Comparison of ENCODE assay signal across 8 cellular contexts in genomic region chr3:153162513-153163348, GRCh38. TPM values are rescaled to one million over a fixed set of nuclear protein-coding genes. Genes with fewer than 3 reads are reported as not detected.
DNase-seq lines count a peak whose midpoint lies in the region; ATAC-seq and TF ChIP-seq lines count a peak whose summit lies in the region.

No MANE protein-coding gene starts in this region.

- DNase-seq in HT1080 (ENCODE audit: low read depth): peak; percentile 52
- DNase-seq in activated B cell treated with CpG ODN at 0.5 μM for 24 hours: peak; percentile 44
- DNase-seq in cardiac fibroblast (ENCODE audit: low read depth in 2 of 2): peak; percentile 46 to 53
- peak; percentile 7 to 41 for DNase-seq in stimulated activated CD4-positive, alpha-beta T cell treated with anti-CD3 and anti-CD28 coated beads, Interleukin-1b, Interleukin-23, amount 100 ng/mL, for 4 hours (ENCODE audit: low read depth in 2 of 2)
- no peak for DNase-seq in OCI-M2 (lab: John Stamatoyannopoulos, UW; ENCODE audit: unreplicated experiment)

- H3K27me3 Mint-ChIP-seq in activated B cell treated with CpG ODN at 0.5 μM for 24 hours: no peaks in the 10 kb centered on the region

- no peaks in the 10 kb centered on the region for H3K9me3 Mint-ChIP-seq in activated B cell treated with CpG ODN at 0.5 μM for 24 hours

- H3K27ac Mint-ChIP-seq in activated B cell treated with CpG ODN at 0.5 μM for 24 hours: peak overlapping the region; percentile 72

- no peaks in the 10 kb centered on the region for H3K27me3 ChIP-seq in layer of hippocampus (ENCODE audit: control insufficient read depth, insufficient read depth, low read length)

- H3K27ac ChIP-seq in C4-2B (peak overlapping the region; percentile 83), layer of hippocampus (ENCODE audit: low read depth, low read length) (peak overlapping the region; percentile 72)

- CTCF ChIA-PET in activated B cell treated with CpG ODN at 0.5 μM for 24 hours (lab: Charles Lee): no interaction called here

- intact Hi-C loops in activated B cell treated with CpG ODN at 0.5 μM for 24 hours (cut with micrococcal nuclease): loop anchor here (5.0 to 10.0 kb wide), 8 partner anchors 60 to 1990 kb away; no protein-coding TSS in a partner anchor

- peak overlapping the region; percentile 87 to 93 for H3K4me3 ChIP-seq in cardiac fibroblast (replicated peaks in 1 of 2; ENCODE audit: low read depth in 2 of 2, low read length in 2 of 2)

- POLR2A ChIA-PET in activated B cell treated with CpG ODN at 0.5 μM for 24 hours (lab: Charles Lee): interaction anchor here (0.5 to 4.3 kb wide), 5 partner anchors 59 to 773 kb away, joined by 3 to 38 read pairs (median 7); no protein-coding TSS in a partner anchor

- peaks cover 56% of the 10 kb centered on the region for H3K4me1 Mint-ChIP-seq in activated B cell treated with CpG ODN at 0.5 μM for 24 hours

- peaks cover 24% of the 10 kb centered on the region for H3K36me3 Mint-ChIP-seq in activated B cell treated with CpG ODN at 0.5 μM for 24 hours (ENCODE audit: low read depth)

- ATAC-seq in GM19455 (IDR thresholded peaks at IDR 0.05; ENCODE audit: unreplicated experiment): peak; percentile 10
- no peak for ATAC-seq in activated B cell treated with CpG ODN at 0.5 μM for 24 hours (ENCODE audit: low read depth)

- TF ChIP-seq CTCF in C4-2B (conservative IDR thresholded peaks at IDR 0.05) (no peak), activated B cell treated with CpG ODN at 0.5 μM for 24 hours (IDR thresholded peaks at IDR 0.05) (no peak), cardiac fibroblast (IDR thresholded peaks at IDR 0.05; ENCODE audit: low read depth, low read length) (no peak)

- peak overlapping the region; percentile 97 for H3K4me3 Mint-ChIP-seq in activated B cell treated with CpG ODN at 0.5 μM for 24 hours

RNA-seq across cellular contexts. Expression of gene RAP2B, which starts 0.7 kb away (rescaled TPM):
- 50.6 and 58.2 TPM in 2 replicates for total RNA-seq in HT1080 (2014; rRNA removed; shearing (Covaris generic))
- 33.2 and 33.3 TPM in 2 replicates for polyA plus RNA-seq in HT1080 (2015; cell fraction: cytosol; rRNA removed)
- 21.5 and 21.8 TPM in 2 replicates for polyA plus RNA-seq in HT1080 (2015; cell fraction: nucleus; rRNA removed)
- total RNA-seq in activated B cell treated with CpG ODN at 0.5 μM for 24 hours: 10.7 and 12.2 TPM in 2 replicates
